16 cellular contexts compared by ENCODE assay signal in the genomic region with DNA sequence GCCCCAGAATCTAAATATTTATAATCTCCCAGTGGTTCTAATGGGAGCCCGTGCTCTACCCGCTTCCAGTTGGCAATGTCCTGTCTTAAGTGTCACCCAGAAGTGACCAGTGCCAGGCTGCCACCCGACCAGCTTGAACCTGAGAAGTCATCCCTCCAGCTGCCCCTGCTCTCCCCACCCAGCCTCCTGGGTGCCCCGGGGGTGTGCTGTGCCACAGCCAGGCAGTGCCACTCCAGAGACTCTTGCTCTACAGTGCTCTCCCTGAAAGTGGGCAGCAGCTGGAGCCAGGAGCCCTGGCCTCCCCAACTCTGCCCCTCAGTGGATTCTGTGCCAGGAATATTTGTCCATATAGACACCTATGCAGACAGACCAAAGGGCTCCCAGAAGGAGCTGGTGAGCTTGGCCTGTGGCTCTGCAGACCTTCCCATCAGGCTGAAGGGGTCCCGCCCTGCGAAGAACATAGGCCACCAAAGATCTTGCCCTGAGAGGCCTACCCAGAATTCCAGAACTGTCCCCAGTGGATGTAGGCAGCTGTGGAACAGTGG. TPM values are rescaled to one million over a fixed set of nuclear protein-coding genes. Genes with fewer than 3 reads are reported as not detected.
DNase-seq lines count a peak whose midpoint lies in the region; ATAC-seq and TF ChIP-seq lines count a peak whose summit lies in the region.
"Had no signal": no experiment of that assay in that cellular context is flagged by ENCODE, and none has a peak within 500 bp of the region (broad histone marks: within the 10 kb centered on the region; RNA-seq: fewer than 3 reads in every experiment).

No MANE protein-coding gene starts in this region.

- H2BK12ac ChIP-seq in mesenchymal stem cell (ENCODE audit: low read length in 2 of 2) = peak overlapping the region in 1 of 2 experiments; percentile 37

- H3K14ac ChIP-seq in mesenchymal stem cell (ENCODE audit: low read length in 2 of 2) = no peak overlapping the region

- H3K9me3 ChIP-seq in mesenchymal stem cell (ENCODE audit: control insufficient read depth, low read length) (no peaks in the 10 kb centered on the region), upper lobe of right lung (no peaks in the 10 kb centered on the region), upper lobe of left lung (no peaks in the 10 kb centered on the region)

- no peak overlapping the region for H2BK5ac ChIP-seq in mesenchymal stem cell (ENCODE audit: low read depth, low read length, poor library complexity, severe bottlenecking)

- no peak for TF ChIP-seq CTCF in natural killer cell (IDR thresholded peaks at IDR 0.05)
- no peak for TF ChIP-seq CTCF in upper lobe of right lung (IDR thresholded peaks at IDR 0.05)
- no peak for TF ChIP-seq CTCF in upper lobe of left lung (IDR thresholded peaks at IDR 0.05)

- no peak overlapping the region for H2AFZ ChIP-seq in mesenchymal stem cell (ENCODE audit: low read depth, low read length)

- H3K27ac Mint-ChIP-seq in natural killer cell treated with Interleukin-12 subunit alpha and Interleukin-12 subunit beta and Interleukin-15 and Interleukin-18, amount 100 ng/mL, for 72 hours = no peak overlapping the region
- H3K27ac Mint-ChIP-seq in natural killer cell = peak overlapping the region in 1 of 2 donors; percentile 39
- H3K27ac Mint-ChIP-seq in activated CD8-positive, alpha-beta T cell treated with anti-CD3 and anti-CD28 coated beads, Interleukin-2, amount 10 ng/mL, durations not matched to agents 7 days and 5 days = no peak overlapping the region

- intact Hi-C loops in natural killer cell (cut with micrococcal nuclease) = loop anchor here (1.0 kb wide), 1 partner anchor 129 kb away; no protein-coding TSS in a partner anchor
- intact Hi-C loops in left cardiac atrium (cut with DNase I) = loop anchor here (2.0 to 5.0 kb wide), 2 partner anchors 130 to 226 kb away; no protein-coding TSS in a partner anchor
- intact Hi-C loops in upper lobe of right lung (cut with DNase I) = loop anchor here (5.0 to 10.0 kb wide), 2 partner anchors 130 to 228 kb away; a partner anchor contains a TSS

- H3K4ac ChIP-seq in mesenchymal stem cell (ENCODE audit: low read depth in 1 of 2, low read length in 2 of 2) = no peak overlapping the region

- H3K36me3 ChIP-seq in mesenchymal stem cell (ENCODE audit: control insufficient read depth in 1 of 2, insufficient read depth in 2 of 2, low read depth in 1 of 2, low read length in 2 of 2) (no peaks in the 10 kb centered on the region), upper lobe of right lung (no peaks in the 10 kb centered on the region), upper lobe of left lung (no peaks in the 10 kb centered on the region)

- H4K8ac ChIP-seq in mesenchymal stem cell (ENCODE audit: low read length) = peak overlapping the region; percentile 33

- TF ChIP-seq POLR2A in upper lobe of left lung (IDR thresholded peaks at IDR 0.05) = no peak

- TF ChIP-seq EP300 in upper lobe of left lung (IDR thresholded peaks at IDR 0.05) = no peak

- H3K4me3 ChIP-seq in mesenchymal stem cell (ENCODE audit: insufficient read depth in 1 of 2, low read depth in 1 of 2, low read length in 2 of 2) (no peak overlapping the region), upper lobe of right lung (no peak overlapping the region), upper lobe of left lung (no peak overlapping the region)

- H3K36me3 Mint-ChIP-seq in natural killer cell treated with Interleukin-12 subunit alpha and Interleukin-12 subunit beta and Interleukin-15 and Interleukin-18, amount 100 ng/mL, for 72 hours = no peaks in the 10 kb centered on the region
- no peaks in the 10 kb centered on the region for H3K36me3 Mint-ChIP-seq in natural killer cell
- no peaks in the 10 kb centered on the region for H3K36me3 Mint-ChIP-seq in activated CD8-positive, alpha-beta T cell treated with anti-CD3 and anti-CD28 coated beads, Interleukin-2, amount 10 ng/mL, durations not matched to agents 7 days and 5 days (ENCODE audit: low read depth)

- H3K9me3 Mint-ChIP-seq in natural killer cell treated with Interleukin-12 subunit alpha and Interleukin-12 subunit beta and Interleukin-15 and Interleukin-18, amount 100 ng/mL, for 72 hours = no peaks in the 10 kb centered on the region
- H3K9me3 Mint-ChIP-seq in natural killer cell = no peaks in the 10 kb centered on the region
- no peaks in the 10 kb centered on the region for H3K9me3 Mint-ChIP-seq in activated CD8-positive, alpha-beta T cell treated with anti-CD3 and anti-CD28 coated beads, Interleukin-2, amount 10 ng/mL, durations not matched to agents 7 days and 5 days (ENCODE audit: insufficient read depth)

- H3K27me3 ChIP-seq in mesenchymal stem cell (ENCODE audit: control insufficient read depth in 1 of 2, insufficient read depth in 1 of 2, low read length in 2 of 2) (no peaks in the 10 kb centered on the region), upper lobe of right lung (no peaks in the 10 kb centered on the region), upper lobe of left lung (no peaks in the 10 kb centered on the region)

- CTCF ChIA-PET in activated CD8-positive, alpha-beta T cell treated with anti-CD3 and anti-CD28 coated beads, Interleukin-2, amount 10 ng/mL, durations not matched to agents 7 days and 5 days (lab: Charles Lee) = interaction anchor here (0.6 to 27.2 kb wide), 12 partner anchors 17 to 238 kb away, joined by 3 to 1017 read pairs (median 46); a partner anchor contains a TSS

- WGBS in mesenchymal stem cell = 93% methylated on average over 6 of the region's 6 CpGs
- 88 to 90% methylated on average over 6 of the region's 6 CpGs for WGBS in upper lobe of left lung, 2 donors

- no peak overlapping the region for H3K27ac ChIP-seq in mesenchymal stem cell (ENCODE audit: low read length, poor library complexity, severe bottlenecking)
- H3K27ac ChIP-seq in upper lobe of right lung = no peak overlapping the region
- no peak overlapping the region for H3K27ac ChIP-seq in upper lobe of left lung

- no peak overlapping the region for H3K23ac ChIP-seq in mesenchymal stem cell (ENCODE audit: low read length in 2 of 2)

- no peaks in the 10 kb centered on the region for H3K79me1 ChIP-seq in mesenchymal stem cell (replicated peaks; ENCODE audit: low read length, poor library complexity, severe bottlenecking)

- H3K4me1 ChIP-seq in mesenchymal stem cell (ENCODE audit: control insufficient read depth, insufficient read depth, low read depth, low read length) (peaks cover 18% of the 10 kb centered on the region), upper lobe of right lung (no peaks in the 10 kb centered on the region), upper lobe of left lung (peaks cover 0 to 8% (median 6%) of the 10 kb centered on the region in 4 donors)

- peaks cover 4 to 7% of the 10 kb centered on the region in 2 donors for H3K4me1 Mint-ChIP-seq in natural killer cell treated with Interleukin-12 subunit alpha and Interleukin-12 subunit beta and Interleukin-15 and Interleukin-18, amount 100 ng/mL, for 72 hours (ENCODE audit: low read depth in 2 of 2)
- H3K4me1 Mint-ChIP-seq in natural killer cell = peaks cover 0 to 8% of the 10 kb centered on the region in 2 donors
- H3K4me1 Mint-ChIP-seq in activated CD8-positive, alpha-beta T cell treated with anti-CD3 and anti-CD28 coated beads, Interleukin-2, amount 10 ng/mL, durations not matched to agents 7 days and 5 days (ENCODE audit: low read depth) = peaks cover 23% of the 10 kb centered on the region

- H3K9ac ChIP-seq in mesenchymal stem cell (ENCODE audit: low read length) = peak overlapping the region; percentile 28

- peak overlapping the region in 1 of 2 experiments; percentile 30 for H3K18ac ChIP-seq in mesenchymal stem cell (ENCODE audit: low read depth in 1 of 2, low read length in 2 of 2)

- no peak overlapping the region for H3K4me3 Mint-ChIP-seq in natural killer cell treated with Interleukin-12 subunit alpha and Interleukin-12 subunit beta and Interleukin-15 and Interleukin-18, amount 100 ng/mL, for 72 hours
- H3K4me3 Mint-ChIP-seq in natural killer cell = no peak overlapping the region
- H3K4me3 Mint-ChIP-seq in activated CD8-positive, alpha-beta T cell treated with anti-CD3 and anti-CD28 coated beads, Interleukin-2, amount 10 ng/mL, durations not matched to agents 7 days and 5 days = no peak overlapping the region

- peak overlapping the region; percentile 52 for H4K91ac ChIP-seq in mesenchymal stem cell (ENCODE audit: low read length)

- POLR2A ChIA-PET in activated CD8-positive, alpha-beta T cell treated with anti-CD3 and anti-CD28 coated beads, Interleukin-2, amount 10 ng/mL, durations not matched to agents 7 days and 5 days (lab: Charles Lee) = interaction anchor here (1.5 kb wide), 1 partner anchor 224 kb away, joined by 5 read pairs; a partner anchor contains a TSS

- H3K4me2 ChIP-seq in mesenchymal stem cell (ENCODE audit: low read length, poor library complexity, severe bottlenecking) = no peak overlapping the region

- H2BK120ac ChIP-seq in mesenchymal stem cell (ENCODE audit: low read depth, low read length) = peak overlapping the region; percentile 24

- no peak overlapping the region for H2BK15ac ChIP-seq in mesenchymal stem cell (ENCODE audit: low read depth, poor library complexity, severe bottlenecking)

- peak; percentile 39 for DNase-seq in natural killer cell treated with Interleukin-12 subunit alpha and Interleukin-12 subunit beta and Interleukin-15 and Interleukin-18, amount 100 ng/mL, for 72 hours (ENCODE audit: low spot score)
- DNase-seq in natural killer cell (no peak), left cardiac atrium (peak; percentile 17), mesenchymal stem cell (no peak), upper lobe of right lung (peak; percentile 40), inferior parietal cortex (ENCODE audit: extremely low spot score) (no peak), upper lobe of left lung (no peak)
- no peak for DNase-seq in activated CD8-positive, alpha-beta T cell treated with anti-CD3 and anti-CD28 coated beads, Interleukin-2, amount 10 ng/mL, durations not matched to agents 7 days and 5 days
- DNase-seq: GOT3, NCI-H1048, NCI-H1694 treated with DMSO at 0.1 percent for 48 hours, NCI-H446, NCI-H748 treated with DMSO at 0.1 percent for 48 hours, PC-3 had no signal

- H3K27me3 Mint-ChIP-seq in natural killer cell treated with Interleukin-12 subunit alpha and Interleukin-12 subunit beta and Interleukin-15 and Interleukin-18, amount 100 ng/mL, for 72 hours = peaks cover 21 to 27% of the 10 kb centered on the region in 2 donors
- H3K27me3 Mint-ChIP-seq in natural killer cell (ENCODE audit: low read depth in 2 of 2) = peaks cover 20 to 27% of the 10 kb centered on the region in 2 donors
- peaks cover 10% of the 10 kb centered on the region for H3K27me3 Mint-ChIP-seq in activated CD8-positive, alpha-beta T cell treated with anti-CD3 and anti-CD28 coated beads, Interleukin-2, amount 10 ng/mL, durations not matched to agents 7 days and 5 days (ENCODE audit: low read depth)

- ATAC-seq in natural killer cell treated with Interleukin-12 subunit alpha and Interleukin-12 subunit beta and Interleukin-15 and Interleukin-18, amount 100 ng/mL, for 72 hours = no peak
- ATAC-seq in natural killer cell (no peak), left cardiac atrium (no peak), upper lobe of right lung (no peak), upper lobe of left lung (ENCODE audit: low FRiP score in 2 of 2) (no peak)
- no peak for ATAC-seq in activated CD8-positive, alpha-beta T cell treated with anti-CD3 and anti-CD28 coated beads, Interleukin-2, amount 10 ng/mL, durations not matched to agents 7 days and 5 days

- no peak overlapping the region for H2AK5ac ChIP-seq in mesenchymal stem cell (ENCODE audit: low read length, severe bottlenecking)

RNA-seq across cellular contexts. Expression of a gene that starts 9.0 kb away (rescaled TPM):
- not detected for total RNA-seq in natural killer cell treated with Interleukin-12 subunit alpha and Interleukin-12 subunit beta and Interleukin-15 and Interleukin-18, amount 100 ng/mL, for 72 hours
- total RNA-seq in natural killer cell (under 1 TPM in 1 of 3 donors, not detected in 2; 0.47 TPM), left cardiac atrium (not detected), upper lobe of right lung (not detected), upper lobe of left lung (under 1 TPM in 1 of 6 donors, not detected in 5; 0.20 TPM)
- polyA plus RNA-seq in mesenchymal stem cell (2013, experiment 1 of 2) = not detected
- not detected for polyA plus RNA-seq in mesenchymal stem cell (2013, experiment 2 of 2)
- total RNA-seq in activated CD8-positive, alpha-beta T cell treated with anti-CD3 and anti-CD28 coated beads, Interleukin-2, amount 10 ng/mL, durations not matched to agents 7 days and 5 days = not detected
- total RNA-seq: A172, PC-3 had no signal

RNA-seq across cellular contexts. Expression of a gene that starts 31.9 kb away (rescaled TPM):
- total RNA-seq in natural killer cell treated with Interleukin-12 subunit alpha and Interleukin-12 subunit beta and Interleukin-15 and Interleukin-18, amount 100 ng/mL, for 72 hours = 1 to 10 TPM; 2.3 to 4.0 TPM
- total RNA-seq in natural killer cell (1 to 10 TPM; 1.7 to 3.0 (median 3.0) TPM), left cardiac atrium (10 to 100 TPM; 46.8 to 68.7 TPM), upper lobe of right lung (29.7 TPM), upper lobe of left lung (10 to 100 TPM in 3 of 6 donors, 1 to 10 TPM in 3; 4.9 to 23.3 (median 11.2) TPM)
- 203 TPM for polyA plus RNA-seq in mesenchymal stem cell (2013, experiment 1 of 2)
- 207 TPM for polyA plus RNA-seq in mesenchymal stem cell (2013, experiment 2 of 2)
- total RNA-seq in activated CD8-positive, alpha-beta T cell treated with anti-CD3 and anti-CD28 coated beads, Interleukin-2, amount 10 ng/mL, durations not matched to agents 7 days and 5 days = 1 to 10 TPM; 5.8 to 7.6 TPM
- total RNA-seq: HT-29 had no signal

Comparison
In these comparisons a context has a peak if more than half of its experiments do, and no peak if none do; other contexts are left out.
1. DNase-seq: peak in natural killer cell treated with Interleukin-12 subunit alpha and Interleukin-12 subunit beta and Interleukin-15 and Interleukin-18, amount 100 ng/mL, for 72 hours (single experiment), left cardiac atrium (single experiment) and upper lobe of right lung (single experiment); none in natural killer cell (single experiment), mesenchymal stem cell (single experiment), activated CD8-positive, alpha-beta T cell treated with anti-CD3 and anti-CD28 coated beads, Interleukin-2, amount 10 ng/mL, durations not matched to agents 7 days and 5 days (single experiment), inferior parietal cortex (single experiment) and upper lobe of left lung (0 of 2).